ENCODE assay signal across 1 cellular context in genomic region chr6:170206317-170206621, GRCh38.
TF ChIP-seq lines count a peak whose summit lies in the region.

No MANE protein-coding gene starts in this region.

TF ChIP-seq in GM12878, 131 proteins besides CTCF, POLR2A, EP300 and RAD21:
- TF ChIP-seq, protein P1, sequence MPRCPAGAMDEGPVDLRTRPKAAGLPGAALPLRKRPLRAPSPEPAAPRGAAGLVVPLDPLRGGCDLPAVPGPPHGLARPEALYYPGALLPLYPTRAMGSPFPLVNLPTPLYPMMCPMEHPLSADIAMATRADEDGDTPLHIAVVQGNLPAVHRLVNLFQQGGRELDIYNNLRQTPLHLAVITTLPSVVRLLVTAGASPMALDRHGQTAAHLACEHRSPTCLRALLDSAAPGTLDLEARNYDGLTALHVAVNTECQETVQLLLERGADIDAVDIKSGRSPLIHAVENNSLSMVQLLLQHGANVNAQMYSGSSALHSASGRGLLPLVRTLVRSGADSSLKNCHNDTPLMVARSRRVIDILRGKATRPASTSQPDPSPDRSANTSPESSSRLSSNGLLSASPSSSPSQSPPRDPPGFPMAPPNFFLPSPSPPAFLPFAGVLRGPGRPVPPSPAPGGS (IDR thresholded peaks at IDR 0.05; ENCODE audit: borderline replicate concordance, insufficient read depth, low read depth, low read length, poor library complexity, severe bottlenecking): peak; percentile 96
- TF ChIP-seq PBX3 (IDR thresholded peaks at IDR 0.05; ENCODE audit: insufficient replicate concordance, low read depth, low read length) (peak; percentile 46), TCF3 (IDR thresholded peaks at IDR 0.05; ENCODE audit: borderline replicate concordance, insufficient read depth, low read depth, low read length) (0 out of 2 replicates have a peak, but pooled peaks have one; percentile 39), NFIC (IDR thresholded peaks at IDR 0.05; ENCODE audit: low read depth, low read length) (no peak; the same call in 1 of the 2 replicates)
